In the genomic region with DNA sequence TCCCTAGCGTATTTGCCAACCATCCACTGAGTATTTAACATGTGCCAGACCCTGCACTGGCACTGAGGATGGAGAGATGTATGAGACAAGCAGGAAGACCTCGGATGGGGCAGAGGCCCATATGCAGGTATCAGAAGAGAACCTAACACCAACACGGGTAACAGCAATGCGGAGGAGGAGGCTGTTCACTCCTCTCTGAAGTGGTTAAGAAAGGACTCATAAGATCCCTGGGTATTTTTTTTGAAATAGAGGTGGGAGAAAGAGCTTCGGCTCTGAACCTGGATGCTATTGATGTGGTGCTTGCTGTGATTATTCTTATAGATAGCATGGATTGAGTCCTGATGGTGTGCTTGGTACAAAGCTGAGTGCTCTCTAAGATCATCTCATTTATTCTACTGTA, we compare ENCODE assay signal across 17 cellular contexts.
DNase-seq lines count a peak whose midpoint lies in the region; ATAC-seq and TF ChIP-seq lines count a peak whose summit lies in the region.
"Had no signal": no experiment of that assay in that cellular context is flagged by ENCODE, and none has a peak within 500 bp of the region (broad histone marks: within the 10 kb centered on the region; RNA-seq: fewer than 3 reads in every experiment).

No MANE protein-coding gene starts in this region.

- peaks cover 22% of the 10 kb centered on the region for H3K4me1 Mint-ChIP-seq in activated CD4-positive, alpha-beta T cell treated with anti-CD3 and anti-CD28 coated beads for 36 hours
- H3K4me1 Mint-ChIP-seq in activated naive CD4-positive, alpha-beta T cell treated with anti-CD3 and anti-CD28 coated beads for 36 hours (ENCODE audit: low read depth), result peaks cover 36% of the 10 kb centered on the region
- peaks cover 8% of the 10 kb centered on the region for H3K4me1 Mint-ChIP-seq in endodermal cell

- no peaks in the 10 kb centered on the region for H3K36me3 ChIP-seq in DND-41 (ENCODE audit: insufficient read depth, low read length)
- no peaks in the 10 kb centered on the region for H3K36me3 ChIP-seq in endodermal cell (ENCODE audit: control insufficient read depth, insufficient read depth, low read length)

- H2AFZ ChIP-seq in DND-41 (ENCODE audit: low read depth, low read length), result no peak overlapping the region

- peak; percentile 66 for ATAC-seq in activated CD4-positive, alpha-beta T cell treated with anti-CD3 and anti-CD28 coated beads for 36 hours
- ATAC-seq in DND-41 (ENCODE audit: insufficient read depth, low read depth) (peak; percentile 82), HG03045 (IDR thresholded peaks at IDR 0.05; ENCODE audit: unreplicated experiment) (no peak)
- ATAC-seq: A549 had no signal

- H3K27me3 ChIP-seq in DND-41 (ENCODE audit: insufficient read depth, low read length, poor library complexity), result no peaks in the 10 kb centered on the region
- H3K27me3 ChIP-seq in endodermal cell (ENCODE audit: control insufficient read depth, insufficient read depth, low read length, poor library complexity, severe bottlenecking), result no peaks in the 10 kb centered on the region

- CTCF ChIA-PET in activated CD4-positive, alpha-beta T cell treated with anti-CD3 and anti-CD28 coated beads for 36 hours (lab: Charles Lee), result no interaction called here
- CTCF ChIA-PET in activated naive CD4-positive, alpha-beta T cell treated with anti-CD3 and anti-CD28 coated beads for 36 hours (lab: Charles Lee), result interaction anchor here (0.7 kb wide), 1 partner anchor 335 kb away, joined by 3 read pairs; no protein-coding TSS in a partner anchor

- no peaks in the 10 kb centered on the region for H3K79me2 ChIP-seq in DND-41 (ENCODE audit: insufficient read depth, low read length)

- H3K36me3 Mint-ChIP-seq in activated CD4-positive, alpha-beta T cell treated with anti-CD3 and anti-CD28 coated beads for 36 hours (ENCODE audit: low read depth), result no peaks in the 10 kb centered on the region
- no peaks in the 10 kb centered on the region for H3K36me3 Mint-ChIP-seq in activated naive CD4-positive, alpha-beta T cell treated with anti-CD3 and anti-CD28 coated beads for 36 hours (ENCODE audit: low read depth)
- H3K36me3 Mint-ChIP-seq in endodermal cell (ENCODE audit: low read depth), result no peaks in the 10 kb centered on the region

- H3K4me3 ChIP-seq in DND-41 (ENCODE audit: low read depth in 1 of 2, low read length in 2 of 2) (no peak overlapping the region), endodermal cell (ENCODE audit: low read length) (no peak overlapping the region)
- H3K4me3 ChIP-seq: A549 had no signal

- TF ChIP-seq CTCF in DND-41 (IDR thresholded peaks at IDR 0.05; ENCODE audit: borderline replicate concordance, extremely low read depth, low read length, poor library complexity, severe bottlenecking) (no peak), endodermal cell (conservative IDR thresholded peaks at IDR 0.05) (no peak)

- peak; percentile 24 for DNase-seq in activated CD4-positive, alpha-beta T cell treated with anti-CD3 and anti-CD28 coated beads for 36 hours
- no peak for DNase-seq in activated CD4-positive, alpha-beta T cell treated with anti-CD3 and anti-CD28 coated beads, Interleukin-2, amount 50 U/mL, for 48 hours
- peak; percentile 57 for DNase-seq in activated naive CD4-positive, alpha-beta T cell treated with anti-CD3 and anti-CD28 coated beads for 36 hours
- no peak for DNase-seq in activated naive CD4-positive, alpha-beta T cell (lab: John Stamatoyannopoulos, UW)
- DNase-seq in DND-41, result peak; percentile 30
- DNase-seq in endodermal cell, result peak; percentile 5
- DNase-seq: AML-193; CD4-positive, alpha-beta T cell; DMS153; DMS79; GF-D8; GOT3; H9 had no signal

- H3K9me3 ChIP-seq in DND-41 (ENCODE audit: insufficient read depth, low read length, severe bottlenecking) (no peaks in the 10 kb centered on the region), endodermal cell (ENCODE audit: control insufficient read depth, low read length) (no peaks in the 10 kb centered on the region)
- H3K9me3 ChIP-seq: A549 had no signal

- H3K4me3 Mint-ChIP-seq in activated CD4-positive, alpha-beta T cell treated with anti-CD3 and anti-CD28 coated beads for 36 hours, result no peak overlapping the region
- H3K4me3 Mint-ChIP-seq in activated naive CD4-positive, alpha-beta T cell treated with anti-CD3 and anti-CD28 coated beads for 36 hours, result no peak overlapping the region
- no peak overlapping the region for H3K4me3 Mint-ChIP-seq in endodermal cell
- H3K4me3 Mint-ChIP-seq: CD4-positive, alpha-beta T cell; H9 had no signal

- peaks cover 3% of the 10 kb centered on the region for H3K9me3 Mint-ChIP-seq in activated CD4-positive, alpha-beta T cell treated with anti-CD3 and anti-CD28 coated beads for 36 hours (ENCODE audit: low read depth)
- H3K9me3 Mint-ChIP-seq in activated naive CD4-positive, alpha-beta T cell treated with anti-CD3 and anti-CD28 coated beads for 36 hours, result no peaks in the 10 kb centered on the region
- H3K9me3 Mint-ChIP-seq in endodermal cell, result no peaks in the 10 kb centered on the region
- H3K9me3 Mint-ChIP-seq: CD4-positive, alpha-beta T cell; H9 had no signal

- POLR2A ChIA-PET in activated CD4-positive, alpha-beta T cell treated with anti-CD3 and anti-CD28 coated beads for 36 hours (lab: Charles Lee), result interaction anchor here (0.5 kb wide), 1 partner anchor 399 kb away, joined by 5 read pairs; no protein-coding TSS in a partner anchor

- H3K4me1 ChIP-seq in DND-41 (ENCODE audit: insufficient read depth, low read length) (no peaks in the 10 kb centered on the region; the same call in 1 of the 2 replicates), endodermal cell (ENCODE audit: control insufficient read depth, insufficient read depth, low read length) (no peaks in the 10 kb centered on the region)
- H3K4me1 ChIP-seq: A549 had no signal

- intact Hi-C loops in activated CD4-positive, alpha-beta T cell treated with anti-CD3 and anti-CD28 coated beads for 36 hours (cut with DNase I, micrococcal nuclease), result no loop called here
- intact Hi-C loops in activated naive CD4-positive, alpha-beta T cell treated with anti-CD3 and anti-CD28 coated beads for 36 hours (cut with micrococcal nuclease), result loop anchor here (2.0 kb wide), 1 partner anchor 842 kb away; no protein-coding TSS in a partner anchor

- no peaks in the 10 kb centered on the region for H4K20me1 ChIP-seq in DND-41 (ENCODE audit: insufficient read depth, low read length)

- H3K9ac ChIP-seq in DND-41 (ENCODE audit: low read depth, low read length), result no peak overlapping the region
- H3K9ac ChIP-seq in endodermal cell (ENCODE audit: extremely low read depth, low read length, poor library complexity, severe bottlenecking), result no peak overlapping the region

- H3K27me3 Mint-ChIP-seq in activated CD4-positive, alpha-beta T cell treated with anti-CD3 and anti-CD28 coated beads for 36 hours, result peaks cover 8% of the 10 kb centered on the region
- H3K27me3 Mint-ChIP-seq in activated naive CD4-positive, alpha-beta T cell treated with anti-CD3 and anti-CD28 coated beads for 36 hours (ENCODE audit: low read depth), result peaks cover 3% of the 10 kb centered on the region
- no peaks in the 10 kb centered on the region for H3K27me3 Mint-ChIP-seq in endodermal cell (ENCODE audit: insufficient read depth)
- H3K27me3 Mint-ChIP-seq: CD4-positive, alpha-beta T cell had no signal

- H3K27ac Mint-ChIP-seq in activated CD4-positive, alpha-beta T cell treated with anti-CD3 and anti-CD28 coated beads for 36 hours, result no peak overlapping the region
- no peak overlapping the region for H3K27ac Mint-ChIP-seq in activated naive CD4-positive, alpha-beta T cell treated with anti-CD3 and anti-CD28 coated beads for 36 hours
- H3K27ac Mint-ChIP-seq in endodermal cell, result no peak overlapping the region
- H3K27ac Mint-ChIP-seq: CD4-positive, alpha-beta T cell; H9 had no signal

- H3K27ac ChIP-seq in DND-41 (ENCODE audit: low read length), result no peak overlapping the region
- no peak overlapping the region for H3K27ac ChIP-seq in endodermal cell (ENCODE audit: low read depth, low read length)
- H3K27ac ChIP-seq: 22Rv1, A549, C4-2B had no signal

- no peak overlapping the region for H3K4me2 ChIP-seq in DND-41 (ENCODE audit: insufficient read depth, low read length)
- H3K4me2 ChIP-seq: A549 had no signal

- WGBS in endodermal cell (ENCODE audit: insufficient coverage in 1 of 2, insufficient read length in 1 of 2), 2 experiments, result 95 to 97% methylated on average over 4 to 5 of the region's 5 CpGs

Comparison
In these comparisons a context has a peak if more than half of its experiments do, and no peak if none do; other contexts are left out.
1. DNase-seq: peak in activated CD4-positive, alpha-beta T cell treated with anti-CD3 and anti-CD28 coated beads for 36 hours (single experiment), activated naive CD4-positive, alpha-beta T cell treated with anti-CD3 and anti-CD28 coated beads for 36 hours (single experiment), DND-41 (single experiment) and endodermal cell (single experiment); none in activated CD4-positive, alpha-beta T cell treated with anti-CD3 and anti-CD28 coated beads, Interleukin-2, amount 50 U/mL, for 48 hours (0 of 2) and activated naive CD4-positive, alpha-beta T cell (0 of 4).